ENCODE assay signal across 16 cellular contexts in the genomic region with DNA sequence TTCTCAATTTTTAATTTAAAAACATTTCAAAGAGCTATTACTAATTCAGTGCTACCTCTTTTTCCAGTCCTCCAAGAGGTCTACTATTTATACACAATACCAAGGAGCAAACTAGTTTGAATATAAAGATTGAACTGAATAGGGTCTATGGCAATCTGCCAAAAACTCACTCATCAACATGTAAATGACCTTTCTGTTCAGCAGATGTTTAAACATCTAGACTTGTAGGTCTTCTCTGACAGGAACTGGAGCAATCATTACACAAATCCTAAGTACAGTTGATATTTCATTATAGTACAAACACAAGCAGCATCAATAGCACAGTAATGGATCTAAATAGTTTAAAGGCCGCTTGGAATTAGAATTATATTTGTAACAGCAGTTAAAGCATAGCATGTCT. TPM values are rescaled to one million over a fixed set of nuclear protein-coding genes. Genes with fewer than 3 reads are reported as not detected.
A peak's percentile ranks its signal among the peaks of the same experiment; 100 is the strongest.
DNase-seq lines count a peak whose midpoint lies in the region; TF ChIP-seq lines count a peak whose summit lies in the region.
"Had no signal": no experiment of that assay in that cellular context is flagged by ENCODE, and none has a peak within 500 bp of the region (broad histone marks: within the 10 kb centered on the region; RNA-seq: fewer than 3 reads in every experiment).

No MANE protein-coding gene starts in this region.

- H3K4me3 ChIP-seq in epithelial cell of esophagus (ENCODE audit: low read length), result no peak overlapping the region
- no peak overlapping the region for H3K4me3 ChIP-seq in OCI-LY7 (ENCODE audit: low read depth, low read length, poor library complexity, severe bottlenecking)
- H3K4me3 ChIP-seq: adrenal gland, left lung, right atrium auricular region had no signal

- BruUV-seq in OCI-LY7 (replicated peaks; lab: Mats Ljungman, UMichigan), result no TSS peak

- H3K9me2 ChIP-seq in OCI-LY7 (ENCODE audit: insufficient read depth, low read length), result no peaks in the 10 kb centered on the region

- H3K36me3 ChIP-seq in OCI-LY7 (ENCODE audit: insufficient read depth, low read length), result peaks cover 92% of the 10 kb centered on the region

- no peaks in the 10 kb centered on the region for H3K4me1 ChIP-seq in OCI-LY7 (ENCODE audit: insufficient read depth, low read length, poor library complexity, severe bottlenecking)
- H3K4me1 ChIP-seq: right atrium auricular region had no signal

- TF ChIP-seq CTCF in epithelial cell of esophagus (IDR thresholded peaks at IDR 0.05; ENCODE audit: insufficient read depth, low read depth, low read length, missing control alignments) (no peak), OCI-LY7 (conservative IDR thresholded peaks at IDR 0.05; ENCODE audit: low read length) (no peak)

- intact Hi-C loops in OCI-LY7 (cut with micrococcal nuclease; ENCODE audit: unreplicated experiment), result no loop called here

- DNase-seq in DMS153 treated with DMSO at 0.1 percent for 48 hours (lab: John Stamatoyannopoulos, UW; ENCODE audit: unreplicated experiment) (peak; percentile 89), NAMALWA (ENCODE audit: low spot score) (peak; percentile 38), NCI-H2196 (lab: John Stamatoyannopoulos, UW; ENCODE audit: unreplicated experiment) (peak; percentile 47), epithelial cell of esophagus (ENCODE audit: low read depth) (peak; percentile 4), OCI-LY7 (ENCODE audit: low spot score) (no peak), pons (ENCODE audit: low spot score) (no peak)
- DNase-seq in activated CD4-positive, alpha-beta T cell treated with anti-CD3 and anti-CD28 coated beads, Interleukin-2, amount 50 U/mL, for 4 hours, result no peak
- no peak for DNase-seq in stimulated activated CD4-positive, alpha-beta T cell treated with anti-CD3 and anti-CD28 coated beads, Interleukin-4, amount 100 ng/mL, for 4 hours
- DNase-seq: activated CD4-positive, alpha-beta T cell treated with anti-CD3 and anti-CD28 coated beads for 36 hours; activated T-cell treated with anti-CD3 and anti-CD28 coated beads, Interleukin-2, amount 50 U/mL, for 72 hours; adrenal gland; head of caudate nucleus; left lung; naive thymus-derived CD4-positive, alpha-beta T cell; NCI-H2227 treated with DMSO at 0.1 percent for 48 hours had no signal

- no peaks in the 10 kb centered on the region for H4K20me1 ChIP-seq in OCI-LY7 (ENCODE audit: insufficient read depth, low read length)

- CTCF ChIA-PET in OCI-LY7 (lab: Charles Lee; ENCODE audit: unreplicated experiment), result no interaction called here

- H3K27ac ChIP-seq in OCI-LY7 (ENCODE audit: low read depth, low read length, poor library complexity, severe bottlenecking), result no peak overlapping the region
- H3K27ac ChIP-seq: adrenal gland, left lung, right atrium auricular region had no signal

- no peak overlapping the region for H2AFZ ChIP-seq in OCI-LY7 (ENCODE audit: low read length)

- no peaks in the 10 kb centered on the region for H3K9me3 ChIP-seq in OCI-LY7 (ENCODE audit: low read length)
- H3K9me3 ChIP-seq: adrenal gland, left lung, right atrium auricular region had no signal

- no peaks in the 10 kb centered on the region; the same call in 1 of the 2 replicates for H3K79me2 ChIP-seq in OCI-LY7 (ENCODE audit: insufficient read depth, low read depth, low read length)

- POLR2A ChIA-PET in OCI-LY7 (lab: Charles Lee), result no interaction called here

- H3K4me2 ChIP-seq in OCI-LY7 (ENCODE audit: low read length), result no peak overlapping the region

RNA-seq across cellular contexts. Expression of a gene that starts 10.9 kb away (rescaled TPM):
- total RNA-seq in OCI-LY7 (2014; rRNA removed; shearing (Covaris generic)), result 67.9 and 73.1 TPM in 2 replicates
- total RNA-seq in OCI-LY7 (2022), result 105 and 106 TPM in 2 replicates

RNA-seq across cellular contexts. Expression of a gene that starts 34.8 kb away (rescaled TPM):
- 54.9 and 71.1 TPM in 2 replicates for total RNA-seq in OCI-LY7 (2014; rRNA removed; shearing (Covaris generic))
- 52.3 and 61.4 TPM in 2 replicates for total RNA-seq in OCI-LY7 (2022)

Comparison
In these comparisons a context has a peak if more than half of its experiments do, and no peak if none do; other contexts are left out.
1. DNase-seq: peak in DMS153 treated with DMSO at 0.1 percent for 48 hours (single experiment), NAMALWA (single experiment), NCI-H2196 (single experiment) and epithelial cell of esophagus (single experiment); none in activated CD4-positive, alpha-beta T cell treated with anti-CD3 and anti-CD28 coated beads, Interleukin-2, amount 50 U/mL, for 4 hours (0 of 2), OCI-LY7 (single experiment), pons (single experiment) and stimulated activated CD4-positive, alpha-beta T cell treated with anti-CD3 and anti-CD28 coated beads, Interleukin-4, amount 100 ng/mL, for 4 hours (0 of 2).